3 cellular contexts compared by ENCODE assay signal in the genomic region with DNA sequence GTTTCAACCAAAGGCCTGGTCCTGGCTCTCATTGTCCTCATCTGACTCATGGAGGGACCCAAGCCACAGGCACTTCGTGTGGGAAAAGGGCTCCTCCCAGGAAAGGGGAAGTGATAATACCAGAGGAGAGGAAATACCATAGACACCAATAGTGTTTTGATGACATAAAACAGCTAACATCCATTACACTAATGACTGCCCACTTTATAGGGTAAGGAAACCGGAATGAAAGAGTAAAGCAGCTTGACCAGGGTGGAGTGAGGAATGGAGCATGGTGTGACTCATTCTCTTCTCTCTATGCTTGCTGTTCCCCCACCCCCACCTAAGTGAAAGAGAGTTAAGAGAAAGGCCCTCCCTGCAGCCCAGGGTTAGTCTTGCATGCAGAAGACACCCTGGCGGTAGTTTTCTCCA.
TF ChIP-seq lines count a peak whose summit lies in the region.

No MANE protein-coding gene starts in this region.

TF ChIP-seq in HCT116, 20 proteins besides CTCF, POLR2A, EP300 and RAD21 (continued from another document and continues in another):
- TF ChIP-seq SRF (IDR thresholded peaks at IDR 0.05; ENCODE audit: low read depth) = no peak
- no peak for TF ChIP-seq EZH2 (IDR thresholded peaks at IDR 0.05)
- no peak for TF ChIP-seq EGR1 (IDR thresholded peaks at IDR 0.05; ENCODE audit: low read depth)
- TF ChIP-seq SIN3A (IDR thresholded peaks at IDR 0.05; ENCODE audit: low read depth) = no peak
- TF ChIP-seq EZH2phosphoT487 (IDR thresholded peaks at IDR 0.05; ENCODE audit: borderline replicate concordance) = no peak
- TF ChIP-seq, protein P1, sequence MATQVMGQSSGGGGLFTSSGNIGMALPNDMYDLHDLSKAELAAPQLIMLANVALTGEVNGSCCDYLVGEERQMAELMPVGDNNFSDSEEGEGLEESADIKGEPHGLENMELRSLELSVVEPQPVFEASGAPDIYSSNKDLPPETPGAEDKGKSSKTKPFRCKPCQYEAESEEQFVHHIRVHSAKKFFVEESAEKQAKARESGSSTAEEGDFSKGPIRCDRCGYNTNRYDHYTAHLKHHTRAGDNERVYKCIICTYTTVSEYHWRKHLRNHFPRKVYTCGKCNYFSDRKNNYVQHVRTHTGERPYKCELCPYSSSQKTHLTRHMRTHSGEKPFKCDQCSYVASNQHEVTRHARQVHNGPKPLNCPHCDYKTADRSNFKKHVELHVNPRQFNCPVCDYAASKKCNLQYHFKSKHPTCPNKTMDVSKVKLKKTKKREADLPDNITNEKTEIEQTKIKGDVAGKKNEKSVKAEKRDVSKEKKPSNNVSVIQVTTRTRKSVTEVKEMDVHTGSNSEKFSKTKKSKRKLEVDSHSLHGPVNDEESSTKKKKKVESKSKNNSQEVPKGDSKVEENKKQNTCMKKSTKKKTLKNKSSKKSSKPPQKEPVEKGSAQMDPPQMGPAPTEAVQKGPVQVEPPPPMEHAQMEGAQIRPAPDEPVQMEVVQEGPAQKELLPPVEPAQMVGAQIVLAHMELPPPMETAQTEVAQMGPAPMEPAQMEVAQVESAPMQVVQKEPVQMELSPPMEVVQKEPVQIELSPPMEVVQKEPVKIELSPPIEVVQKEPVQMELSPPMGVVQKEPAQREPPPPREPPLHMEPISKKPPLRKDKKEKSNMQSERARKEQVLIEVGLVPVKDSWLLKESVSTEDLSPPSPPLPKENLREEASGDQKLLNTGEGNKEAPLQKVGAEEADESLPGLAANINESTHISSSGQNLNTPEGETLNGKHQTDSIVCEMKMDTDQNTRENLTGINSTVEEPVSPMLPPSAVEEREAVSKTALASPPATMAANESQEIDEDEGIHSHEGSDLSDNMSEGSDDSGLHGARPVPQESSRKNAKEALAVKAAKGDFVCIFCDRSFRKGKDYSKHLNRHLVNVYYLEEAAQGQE (IDR thresholded peaks at IDR 0.05; ENCODE audit: low read depth) = no peak
- TF ChIP-seq, protein P2, sequence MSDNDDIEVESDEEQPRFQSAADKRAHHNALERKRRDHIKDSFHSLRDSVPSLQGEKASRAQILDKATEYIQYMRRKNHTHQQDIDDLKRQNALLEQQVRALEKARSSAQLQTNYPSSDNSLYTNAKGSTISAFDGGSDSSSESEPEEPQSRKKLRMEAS (IDR thresholded peaks at IDR 0.05) = no peak
- TF ChIP-seq, protein P3, sequence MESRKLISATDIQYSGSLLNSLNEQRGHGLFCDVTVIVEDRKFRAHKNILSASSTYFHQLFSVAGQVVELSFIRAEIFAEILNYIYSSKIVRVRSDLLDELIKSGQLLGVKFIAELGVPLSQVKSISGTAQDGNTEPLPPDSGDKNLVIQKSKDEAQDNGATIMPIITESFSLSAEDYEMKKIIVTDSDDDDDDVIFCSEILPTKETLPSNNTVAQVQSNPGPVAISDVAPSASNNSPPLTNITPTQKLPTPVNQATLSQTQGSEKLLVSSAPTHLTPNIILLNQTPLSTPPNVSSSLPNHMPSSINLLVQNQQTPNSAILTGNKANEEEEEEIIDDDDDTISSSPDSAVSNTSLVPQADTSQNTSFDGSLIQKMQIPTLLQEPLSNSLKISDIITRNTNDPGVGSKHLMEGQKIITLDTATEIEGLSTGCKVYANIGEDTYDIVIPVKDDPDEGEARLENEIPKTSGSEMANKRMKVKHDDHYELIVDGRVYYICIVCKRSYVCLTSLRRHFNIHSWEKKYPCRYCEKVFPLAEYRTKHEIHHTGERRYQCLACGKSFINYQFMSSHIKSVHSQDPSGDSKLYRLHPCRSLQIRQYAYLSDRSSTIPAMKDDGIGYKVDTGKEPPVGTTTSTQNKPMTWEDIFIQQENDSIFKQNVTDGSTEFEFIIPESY (IDR thresholded peaks at IDR 0.05; ENCODE audit: extremely low read depth, insufficient replicate concordance, low read length) = no peak
- TF ChIP-seq ELF1 (IDR thresholded peaks at IDR 0.05; ENCODE audit: borderline replicate concordance, low read depth) = no peak
- TF ChIP-seq POLR2AphosphoS5 (IDR thresholded peaks at IDR 0.05; ENCODE audit: low read depth, low read length) = no peak
- no peak for TF ChIP-seq ZNF274 (IDR thresholded peaks at IDR 0.05; ENCODE audit: low read depth, low read length)
- no peak for TF ChIP-seq CBX3 (IDR thresholded peaks at IDR 0.05; ENCODE audit: low read depth)
- TF ChIP-seq, protein P4, sequence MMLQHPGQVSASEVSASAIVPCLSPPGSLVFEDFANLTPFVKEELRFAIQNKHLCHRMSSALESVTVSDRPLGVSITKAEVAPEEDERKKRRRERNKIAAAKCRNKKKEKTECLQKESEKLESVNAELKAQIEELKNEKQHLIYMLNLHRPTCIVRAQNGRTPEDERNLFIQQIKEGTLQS (IDR thresholded peaks at IDR 0.05) = no peak
- TF ChIP-seq FOSL1 (IDR thresholded peaks at IDR 0.05; ENCODE audit: low read depth) = no peak
- TF ChIP-seq TCF7L2 (IDR thresholded peaks at IDR 0.05; ENCODE audit: borderline replicate concordance, extremely low read depth, insufficient read depth, insufficient read length) = no peak

TF ChIP-seq in H1, 55 proteins besides CTCF, POLR2A, EP300 and RAD21 (continued from another document):
- TF ChIP-seq FOSL1 (IDR thresholded peaks at IDR 0.05; ENCODE audit: insufficient read depth, low read depth, low read length) (no peak), TAF7 (optimal IDR thresholded peaks at IDR 0.05; ENCODE audit: borderline replicate concordance, low read depth, low read length) (no peak), SP1 (IDR thresholded peaks at IDR 0.05; ENCODE audit: low read depth, low read length) (no peak), HDAC2 (IDR thresholded peaks at IDR 0.05; ENCODE audit: borderline replicate concordance in 1 of 2, low read depth in 2 of 2, low read length in 2 of 2) (no peak), KDM1A (IDR thresholded peaks at IDR 0.05; ENCODE audit: borderline replicate concordance, low read length) (no peak), GABPA (IDR thresholded peaks at IDR 0.05; ENCODE audit: borderline replicate concordance, insufficient read depth, low read length) (no peak), MAFK (IDR thresholded peaks at IDR 0.05; ENCODE audit: low read depth, low read length) (no peak), KDM4A (IDR thresholded peaks at IDR 0.05; ENCODE audit: low read depth, low read length, severe bottlenecking) (no peak)
- TF ChIP-seq, protein P5, sequence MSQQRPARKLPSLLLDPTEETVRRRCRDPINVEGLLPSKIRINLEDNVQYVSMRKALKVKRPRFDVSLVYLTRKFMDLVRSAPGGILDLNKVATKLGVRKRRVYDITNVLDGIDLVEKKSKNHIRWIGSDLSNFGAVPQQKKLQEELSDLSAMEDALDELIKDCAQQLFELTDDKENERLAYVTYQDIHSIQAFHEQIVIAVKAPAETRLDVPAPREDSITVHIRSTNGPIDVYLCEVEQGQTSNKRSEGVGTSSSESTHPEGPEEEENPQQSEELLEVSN (IDR thresholded peaks at IDR 0.05) = no peak

TF ChIP-seq in GM12891, 5 proteins besides CTCF, POLR2A, EP300 and RAD21 (continued from another document):
- TF ChIP-seq SPI1 (IDR thresholded peaks at IDR 0.05; ENCODE audit: low read depth, low read length) (no peak), POLR2AphosphoS5 (IDR thresholded peaks at IDR 0.05; ENCODE audit: low read depth, low read length) (no peak), PAX5 (IDR thresholded peaks at IDR 0.05; ENCODE audit: insufficient read depth, low read length, severe bottlenecking) (no peak), POU2F2 (IDR thresholded peaks at IDR 0.05; ENCODE audit: low read depth, low read length) (no peak)
